24 cellular contexts compared by ENCODE assay signal in the genomic region with DNA sequence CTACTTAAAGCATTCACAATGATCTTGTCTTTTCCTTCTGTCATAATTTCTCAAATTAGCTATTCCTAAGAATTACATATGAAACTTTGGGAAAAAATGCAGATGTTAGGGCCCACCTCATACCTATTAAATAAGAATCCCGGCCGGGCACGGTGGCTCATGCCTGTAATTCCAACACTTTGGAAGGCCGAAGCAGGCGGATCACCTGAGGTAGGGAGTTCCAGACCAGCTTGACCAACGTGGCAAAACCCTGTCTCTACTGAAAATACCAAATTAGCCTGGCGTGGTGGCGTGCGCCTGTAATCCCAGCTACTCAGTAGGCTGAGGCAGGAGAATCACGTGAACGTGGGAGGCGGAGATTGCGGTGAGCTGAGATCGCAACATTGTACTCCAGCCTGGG.
"Had no signal": no experiment of that assay in that cellular context is flagged by ENCODE, and none has a peak within 500 bp of the region (broad histone marks: within the 10 kb centered on the region; RNA-seq: fewer than 3 reads in every experiment).

No MANE protein-coding gene starts in this region.

- H3K9me3 ChIP-seq: colonic mucosa, esophagus muscularis mucosa, gastroesophageal sphincter, heart left ventricle, left lung had no signal

- H3K36me3 Mint-ChIP-seq: immature natural killer cell, memory B cell had no signal

- ATAC-seq: effector memory CD8-positive, alpha-beta T cell; foreskin keratinocyte; gastroesophageal sphincter; heart left ventricle; left cardiac atrium; left lung; left ventricle myocardium superior had no signal

- H3K27ac ChIP-seq: colonic mucosa, esophagus muscularis mucosa, foreskin keratinocyte, gastroesophageal sphincter, heart left ventricle, hepatocyte, left lung had no signal

- H3K36me3 ChIP-seq: colonic mucosa, esophagus muscularis mucosa, gastroesophageal sphincter, heart left ventricle, left lung had no signal

- H3K9me3 Mint-ChIP-seq: dendritic cell treated with granulocyte-macrophage colony-stimulating factor and Interleukin-4, amounts not matched to agents 40 ng/mL and 50 ng/mL, for 4 days had no signal

- DNase-seq: colonic mucosa; cortex of kidney; effector CD8-positive, alpha-beta T cell; effector memory CD8-positive, alpha-beta T cell; endodermal cell; foreskin keratinocyte; heart left ventricle; hypothalamus; immature natural killer cell; islet precursor cell; kidney; kidney glomerular epithelial cell; left cardiac atrium; left lung; left ventricle myocardium superior; mammary epithelial cell; mesendoderm; midbrain had no signal

- H3K27me3 ChIP-seq: colonic mucosa, esophagus muscularis mucosa, foreskin keratinocyte, gastroesophageal sphincter, heart left ventricle, hepatocyte, left lung had no signal

- H2AFZ ChIP-seq: hepatocyte had no signal

- H3K27ac Mint-ChIP-seq: dendritic cell treated with granulocyte-macrophage colony-stimulating factor and Interleukin-4, amounts not matched to agents 40 ng/mL and 50 ng/mL, for 4 days; effector memory CD8-positive, alpha-beta T cell; endodermal cell; immature natural killer cell; memory B cell had no signal

- H3K4me1 ChIP-seq: colonic mucosa, foreskin keratinocyte, gastroesophageal sphincter, left lung had no signal

- H3K79me2 ChIP-seq: hepatocyte had no signal

- H3K4me3 ChIP-seq: colonic mucosa, esophagus muscularis mucosa, gastroesophageal sphincter, heart left ventricle, hepatocyte, left lung, lung had no signal

- H3K4me2 ChIP-seq: hepatocyte had no signal

- H3K4me1 Mint-ChIP-seq: immature natural killer cell, memory B cell had no signal

- H3K27me3 Mint-ChIP-seq: dendritic cell treated with granulocyte-macrophage colony-stimulating factor and Interleukin-4, amounts not matched to agents 40 ng/mL and 50 ng/mL, for 4 days; effector memory CD8-positive, alpha-beta T cell; memory B cell had no signal

- H3K4me3 Mint-ChIP-seq: dendritic cell treated with granulocyte-macrophage colony-stimulating factor and Interleukin-4, amounts not matched to agents 40 ng/mL and 50 ng/mL, for 4 days; effector memory CD8-positive, alpha-beta T cell; endodermal cell; immature natural killer cell; memory B cell had no signal
